ENCODE assay signal across 9 cellular contexts in the genomic region with DNA sequence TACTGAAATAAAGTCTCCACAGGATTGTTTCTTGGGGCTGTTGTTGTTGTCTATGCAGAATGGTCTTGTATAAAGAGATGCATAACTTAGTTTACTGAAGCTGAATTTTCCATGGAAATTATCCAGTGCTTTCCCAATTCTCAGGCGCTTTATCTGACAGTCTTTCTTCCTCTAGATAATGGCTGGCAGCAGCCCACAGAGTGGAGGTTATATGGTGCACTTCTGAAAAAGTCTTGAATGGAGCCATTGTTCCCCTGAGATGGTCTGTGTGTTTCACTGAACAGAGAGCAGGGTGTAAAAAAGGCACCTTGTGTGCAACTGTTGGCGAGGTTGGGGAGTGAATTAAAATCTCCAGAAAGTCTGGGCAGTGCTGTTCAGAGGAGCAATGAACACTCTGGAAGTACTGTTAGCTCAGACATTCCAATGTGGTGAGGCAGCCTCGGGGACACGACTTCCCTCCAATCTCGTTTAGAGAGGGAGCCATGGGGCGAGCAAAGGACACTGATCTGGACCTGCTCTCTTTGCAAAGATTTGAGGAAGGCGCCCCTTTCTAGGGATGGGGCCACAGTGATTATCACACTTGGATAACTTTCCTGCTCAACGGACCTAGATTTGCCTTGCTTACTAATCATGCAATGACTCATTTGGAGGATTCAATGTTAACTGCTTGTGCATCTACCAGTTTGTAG. TPM values are rescaled to one million over a fixed set of nuclear protein-coding genes. Genes with fewer than 3 reads are reported as not detected.
DNase-seq lines count a peak whose midpoint lies in the region; ATAC-seq and TF ChIP-seq lines count a peak whose summit lies in the region.
"Had no signal": no experiment of that assay in that cellular context is flagged by ENCODE, and none has a peak within 500 bp of the region (broad histone marks: within the 10 kb centered on the region; RNA-seq: fewer than 3 reads in every experiment).

No MANE protein-coding gene starts in this region.

- no peaks in the 10 kb centered on the region for H3K27me3 ChIP-seq in colonic mucosa
- no peaks in the 10 kb centered on the region for H3K27me3 ChIP-seq in tibial nerve

- peak in 1 of 2 donors; percentile 63 for TF ChIP-seq EP300 in tibial nerve (IDR thresholded peaks at IDR 0.05)

- H3K9ac ChIP-seq in colonic mucosa (ENCODE audit: low read depth in 2 of 2, low read length in 2 of 2) = no peak overlapping the region

- H3K27ac ChIP-seq in colonic mucosa (peak overlapping the region; percentile 5), tibial nerve (peak overlapping the region in 3 of 4 donors; percentile 17 to 93 (median 90))

- DNase-seq in HuH-7.5 (ENCODE audit: low spot score) (peak; percentile 84), colonic mucosa (peak; percentile 74), left lobe of liver (ENCODE audit: low spot score) (no peak), tibial nerve (ENCODE audit: low spot score in 2 of 2) (peak in 1 of 2 donors; percentile 28), activated gamma-delta T cell treated with Interleukin-2 at 50 U/mL for 16 hours (no peak), NCI-H1694 (lab: John Stamatoyannopoulos, UW) (no peak)
- DNase-seq: NCI-H2081 treated with DMSO at 0.1 percent for 48 hours had no signal

- ATAC-seq in left lobe of liver (peak; percentile 6), HG03565 (IDR thresholded peaks at IDR 0.05; ENCODE audit: unreplicated experiment) (no peak), GM21360 (IDR thresholded peaks at IDR 0.05; ENCODE audit: unreplicated experiment) (no peak)

- H3K4me3 ChIP-seq in colonic mucosa = no peak overlapping the region
- no peak overlapping the region for H3K4me3 ChIP-seq in tibial nerve

- H3K9me3 ChIP-seq in colonic mucosa = no peaks in the 10 kb centered on the region
- H3K9me3 ChIP-seq in tibial nerve = no peaks in the 10 kb centered on the region

- H3K4me1 ChIP-seq in colonic mucosa (no peaks in the 10 kb centered on the region), tibial nerve (peaks cover 0 to 59% (median 22%) of the 10 kb centered on the region in 4 donors)

- H3K36me3 ChIP-seq in colonic mucosa (no peaks in the 10 kb centered on the region), tibial nerve (no peaks in the 10 kb centered on the region)

- intact Hi-C loops in colonic mucosa (cut with DNase I) = no loop called here

- WGBS in tibial nerve, 2 donors = 8 to 10% methylated on average over 8 of the region's 8 CpGs

- TF ChIP-seq CTCF in colonic mucosa (IDR thresholded peaks at IDR 0.05) (no peak), tibial nerve (IDR thresholded peaks at IDR 0.05) (no peak)

- TF ChIP-seq POLR2A in tibial nerve (IDR thresholded peaks at IDR 0.05) = no peak

RNA-seq across cellular contexts. Expression of a gene that starts 2.0 kb away (rescaled TPM):
- total RNA-seq in colonic mucosa (10 to 100 TPM; 42.4 to 45.5 TPM), left lobe of liver (0.28 TPM), tibial nerve (10 to 100 TPM; 16.3 to 30.6 (median 22.7) TPM)

Comparison
In these comparisons a context has a peak if more than half of its experiments do, and no peak if none do; other contexts are left out.
1. DNase-seq: peak in HuH-7.5 (single experiment) and colonic mucosa (single experiment); none in left lobe of liver (single experiment), activated gamma-delta T cell treated with Interleukin-2 at 50 U/mL for 16 hours (single experiment) and NCI-H1694 (single experiment).
2. RNA of a gene that starts 2.0 kb away (total RNA-seq): 42.4 to 45.5 TPM in colonic mucosa and 16.3 to 30.6 TPM in tibial nerve; 0.28 TPM in left lobe of liver (single experiment); every median in the first group is over 10 times any median in the second.